ENCODE assay signal across 2 cellular contexts in genomic region chr7:96013836-96014235, GRCh38.
TF ChIP-seq lines count a peak whose summit lies in the region.

No MANE protein-coding gene starts in this region.

TF ChIP-seq in GM23338, 12 proteins besides CTCF, POLR2A, EP300 and RAD21:
- TF ChIP-seq ZNF331 (CRISPR knock-in tag; IDR thresholded peaks at IDR 0.05; ENCODE audit: low read depth) (no peak), JUNB (IDR thresholded peaks at IDR 0.05; ENCODE audit: unreplicated experiment) (no peak), STAT1 (IDR thresholded peaks at IDR 0.05; ENCODE audit: unreplicated experiment) (no peak), ETS1 (IDR thresholded peaks at IDR 0.05) (no peak), REST (IDR thresholded peaks at IDR 0.05; ENCODE audit: unreplicated experiment) (no peak), ZNF462 (CRISPR knock-in tag; IDR thresholded peaks at IDR 0.05) (no peak), POLR2AphosphoS5 (IDR thresholded peaks at IDR 0.05; ENCODE audit: low read depth) (no peak), CREB1 (CRISPR knock-in tag; IDR thresholded peaks at IDR 0.05; ENCODE audit: low read depth) (no peak), EZH2 (IDR thresholded peaks at IDR 0.05; ENCODE audit: low read depth, unreplicated experiment) (no peak), NANOG (IDR thresholded peaks at IDR 0.05; ENCODE audit: borderline replicate concordance) (no peak), ZNF114 (CRISPR knock-in tag; IDR thresholded peaks at IDR 0.05) (no peak), EZH2phosphoT487 (IDR thresholded peaks at IDR 0.05; ENCODE audit: unreplicated experiment) (no peak)

TF ChIP-seq in H1, 55 proteins besides CTCF, POLR2A, EP300 and RAD21:
- TF ChIP-seq E2F6 (IDR thresholded peaks at IDR 0.05) = no peak
- no peak for TF ChIP-seq CTBP2 (IDR thresholded peaks at IDR 0.05; ENCODE audit: borderline replicate concordance, insufficient read depth, insufficient read length, low read length)
- no peak for TF ChIP-seq USF2 (IDR thresholded peaks at IDR 0.05; ENCODE audit: low read length)
- no peak for TF ChIP-seq EZH2 (IDR thresholded peaks at IDR 0.05; ENCODE audit: low read depth, low read length, severe bottlenecking)
- TF ChIP-seq CBX8 (IDR thresholded peaks at IDR 0.05; ENCODE audit: borderline replicate concordance, low read depth, low read length) = no peak
- no peak for TF ChIP-seq BACH1 (IDR thresholded peaks at IDR 0.05; ENCODE audit: low read length)
- no peak for TF ChIP-seq SIX5 (IDR thresholded peaks at IDR 0.05; ENCODE audit: low read depth, low read length)
- no peak for TF ChIP-seq YY1 (IDR thresholded peaks at IDR 0.05; ENCODE audit: low read depth, low read length)
- TF ChIP-seq FOSL1 (IDR thresholded peaks at IDR 0.05; ENCODE audit: insufficient read depth, low read depth, low read length) = no peak
- no peak for TF ChIP-seq KDM4A (IDR thresholded peaks at IDR 0.05; ENCODE audit: low read depth, low read length, severe bottlenecking)
- no peak for TF ChIP-seq SP2 (IDR thresholded peaks at IDR 0.05; ENCODE audit: low read length)
- TF ChIP-seq TAF1 (IDR thresholded peaks at IDR 0.05; ENCODE audit: low read depth, low read length) = no peak
- no peak for TF ChIP-seq POU5F1 (IDR thresholded peaks at IDR 0.05; ENCODE audit: low read depth, low read length)
- TF ChIP-seq KDM5A (IDR thresholded peaks at IDR 0.05; ENCODE audit: low read length) = no peak
- TF ChIP-seq SP1 (IDR thresholded peaks at IDR 0.05; ENCODE audit: low read depth, low read length) = no peak
- no peak for TF ChIP-seq RXRA (IDR thresholded peaks at IDR 0.05; ENCODE audit: insufficient read depth, low read depth, low read length)
- TF ChIP-seq PHF8 (conservative IDR thresholded peaks at IDR 0.05; ENCODE audit: low read depth, low read length) = no peak
- no peak for TF ChIP-seq MAX (IDR thresholded peaks at IDR 0.05)
- TF ChIP-seq TBP (IDR thresholded peaks at IDR 0.05; ENCODE audit: low read depth, low read length) = no peak
- TF ChIP-seq SUZ12 (IDR thresholded peaks at IDR 0.05; ENCODE audit: low read length) = no peak
TF ChIP-seq in H1: peak in this region for 0.
